Comparison of ENCODE assay signal across 1 cellular context in the genomic region with DNA sequence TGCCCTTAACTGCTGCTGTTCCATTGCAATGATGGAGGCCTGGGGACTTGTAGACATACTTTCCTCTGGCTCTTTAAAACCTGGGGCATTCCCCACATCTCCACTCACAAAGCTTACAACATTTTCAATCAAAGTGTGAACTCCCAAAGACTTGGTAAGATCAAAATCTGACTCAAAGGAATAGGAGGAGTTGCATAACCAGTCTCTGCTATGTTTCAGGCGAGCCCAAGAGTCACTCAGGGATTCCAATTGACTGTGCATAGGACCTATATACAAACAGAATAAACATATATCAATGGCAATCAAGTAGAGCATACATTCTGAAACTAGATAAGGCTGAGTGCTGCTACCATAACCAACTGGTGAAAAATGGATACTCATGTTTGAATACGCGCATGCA.
TF ChIP-seq lines count a peak whose summit lies in the region.

No MANE protein-coding gene starts in this region.

TF ChIP-seq in WTC11, 78 proteins besides CTCF, POLR2A, EP300 and RAD21 (continued from another document):
- TF ChIP-seq, protein P1, sequence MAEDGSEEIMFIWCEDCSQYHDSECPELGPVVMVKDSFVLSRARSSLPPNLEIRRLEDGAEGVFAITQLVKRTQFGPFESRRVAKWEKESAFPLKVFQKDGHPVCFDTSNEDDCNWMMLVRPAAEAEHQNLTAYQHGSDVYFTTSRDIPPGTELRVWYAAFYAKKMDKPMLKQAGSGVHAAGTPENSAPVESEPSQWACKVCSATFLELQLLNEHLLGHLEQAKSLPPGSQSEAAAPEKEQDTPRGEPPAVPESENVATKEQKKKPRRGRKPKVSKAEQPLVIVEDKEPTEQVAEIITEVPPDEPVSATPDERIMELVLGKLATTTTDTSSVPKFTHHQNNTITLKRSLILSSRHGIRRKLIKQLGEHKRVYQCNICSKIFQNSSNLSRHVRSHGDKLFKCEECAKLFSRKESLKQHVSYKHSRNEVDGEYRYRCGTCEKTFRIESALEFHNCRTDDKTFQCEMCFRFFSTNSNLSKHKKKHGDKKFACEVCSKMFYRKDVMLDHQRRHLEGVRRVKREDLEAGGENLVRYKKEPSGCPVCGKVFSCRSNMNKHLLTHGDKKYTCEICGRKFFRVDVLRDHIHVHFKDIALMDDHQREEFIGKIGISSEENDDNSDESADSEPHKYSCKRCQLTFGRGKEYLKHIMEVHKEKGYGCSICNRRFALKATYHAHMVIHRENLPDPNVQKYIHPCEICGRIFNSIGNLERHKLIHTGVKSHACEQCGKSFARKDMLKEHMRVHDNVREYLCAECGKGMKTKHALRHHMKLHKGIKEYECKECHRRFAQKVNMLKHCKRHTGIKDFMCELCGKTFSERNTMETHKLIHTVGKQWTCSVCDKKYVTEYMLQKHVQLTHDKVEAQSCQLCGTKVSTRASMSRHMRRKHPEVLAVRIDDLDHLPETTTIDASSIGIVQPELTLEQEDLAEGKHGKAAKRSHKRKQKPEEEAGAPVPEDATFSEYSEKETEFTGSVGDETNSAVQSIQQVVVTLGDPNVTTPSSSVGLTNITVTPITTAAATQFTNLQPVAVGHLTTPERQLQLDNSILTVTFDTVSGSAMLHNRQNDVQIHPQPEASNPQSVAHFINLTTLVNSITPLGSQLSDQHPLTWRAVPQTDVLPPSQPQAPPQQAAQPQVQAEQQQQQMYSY (CRISPR knock-in tag; IDR thresholded peaks at IDR 0.05): no peak
- no peak for TF ChIP-seq HMGA2 (CRISPR knock-in tag; IDR thresholded peaks at IDR 0.05)
- no peak for TF ChIP-seq RELA (CRISPR knock-in tag; IDR thresholded peaks at IDR 0.05; ENCODE audit: borderline replicate concordance)
- TF ChIP-seq, protein P2, sequence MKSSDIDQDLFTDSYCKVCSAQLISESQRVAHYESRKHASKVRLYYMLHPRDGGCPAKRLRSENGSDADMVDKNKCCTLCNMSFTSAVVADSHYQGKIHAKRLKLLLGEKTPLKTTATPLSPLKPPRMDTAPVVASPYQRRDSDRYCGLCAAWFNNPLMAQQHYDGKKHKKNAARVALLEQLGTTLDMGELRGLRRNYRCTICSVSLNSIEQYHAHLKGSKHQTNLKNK (CRISPR knock-in tag; IDR thresholded peaks at IDR 0.05): no peak
- TF ChIP-seq OVOL2 (CRISPR knock-in tag; IDR thresholded peaks at IDR 0.05; ENCODE audit: borderline replicate concordance): no peak
- TF ChIP-seq, protein P3, sequence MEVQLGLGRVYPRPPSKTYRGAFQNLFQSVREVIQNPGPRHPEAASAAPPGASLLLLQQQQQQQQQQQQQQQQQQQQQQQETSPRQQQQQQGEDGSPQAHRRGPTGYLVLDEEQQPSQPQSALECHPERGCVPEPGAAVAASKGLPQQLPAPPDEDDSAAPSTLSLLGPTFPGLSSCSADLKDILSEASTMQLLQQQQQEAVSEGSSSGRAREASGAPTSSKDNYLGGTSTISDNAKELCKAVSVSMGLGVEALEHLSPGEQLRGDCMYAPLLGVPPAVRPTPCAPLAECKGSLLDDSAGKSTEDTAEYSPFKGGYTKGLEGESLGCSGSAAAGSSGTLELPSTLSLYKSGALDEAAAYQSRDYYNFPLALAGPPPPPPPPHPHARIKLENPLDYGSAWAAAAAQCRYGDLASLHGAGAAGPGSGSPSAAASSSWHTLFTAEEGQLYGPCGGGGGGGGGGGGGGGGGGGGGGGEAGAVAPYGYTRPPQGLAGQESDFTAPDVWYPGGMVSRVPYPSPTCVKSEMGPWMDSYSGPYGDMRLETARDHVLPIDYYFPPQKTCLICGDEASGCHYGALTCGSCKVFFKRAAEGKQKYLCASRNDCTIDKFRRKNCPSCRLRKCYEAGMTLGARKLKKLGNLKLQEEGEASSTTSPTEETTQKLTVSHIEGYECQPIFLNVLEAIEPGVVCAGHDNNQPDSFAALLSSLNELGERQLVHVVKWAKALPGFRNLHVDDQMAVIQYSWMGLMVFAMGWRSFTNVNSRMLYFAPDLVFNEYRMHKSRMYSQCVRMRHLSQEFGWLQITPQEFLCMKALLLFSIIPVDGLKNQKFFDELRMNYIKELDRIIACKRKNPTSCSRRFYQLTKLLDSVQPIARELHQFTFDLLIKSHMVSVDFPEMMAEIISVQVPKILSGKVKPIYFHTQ (CRISPR knock-in tag; IDR thresholded peaks at IDR 0.05): no peak
